ENCODE assay signal across 1 cellular context in genomic region chr3:136195258-136196063, GRCh38.
A peak's percentile ranks its signal among the peaks of the same experiment; 100 is the strongest.
TF ChIP-seq lines count a peak whose summit lies in the region.

No MANE protein-coding gene starts in this region.

TF ChIP-seq in GM12878, 131 proteins besides CTCF, POLR2A, EP300 and RAD21 (continued from another document and continues in another):
- TF ChIP-seq, protein P1, sequence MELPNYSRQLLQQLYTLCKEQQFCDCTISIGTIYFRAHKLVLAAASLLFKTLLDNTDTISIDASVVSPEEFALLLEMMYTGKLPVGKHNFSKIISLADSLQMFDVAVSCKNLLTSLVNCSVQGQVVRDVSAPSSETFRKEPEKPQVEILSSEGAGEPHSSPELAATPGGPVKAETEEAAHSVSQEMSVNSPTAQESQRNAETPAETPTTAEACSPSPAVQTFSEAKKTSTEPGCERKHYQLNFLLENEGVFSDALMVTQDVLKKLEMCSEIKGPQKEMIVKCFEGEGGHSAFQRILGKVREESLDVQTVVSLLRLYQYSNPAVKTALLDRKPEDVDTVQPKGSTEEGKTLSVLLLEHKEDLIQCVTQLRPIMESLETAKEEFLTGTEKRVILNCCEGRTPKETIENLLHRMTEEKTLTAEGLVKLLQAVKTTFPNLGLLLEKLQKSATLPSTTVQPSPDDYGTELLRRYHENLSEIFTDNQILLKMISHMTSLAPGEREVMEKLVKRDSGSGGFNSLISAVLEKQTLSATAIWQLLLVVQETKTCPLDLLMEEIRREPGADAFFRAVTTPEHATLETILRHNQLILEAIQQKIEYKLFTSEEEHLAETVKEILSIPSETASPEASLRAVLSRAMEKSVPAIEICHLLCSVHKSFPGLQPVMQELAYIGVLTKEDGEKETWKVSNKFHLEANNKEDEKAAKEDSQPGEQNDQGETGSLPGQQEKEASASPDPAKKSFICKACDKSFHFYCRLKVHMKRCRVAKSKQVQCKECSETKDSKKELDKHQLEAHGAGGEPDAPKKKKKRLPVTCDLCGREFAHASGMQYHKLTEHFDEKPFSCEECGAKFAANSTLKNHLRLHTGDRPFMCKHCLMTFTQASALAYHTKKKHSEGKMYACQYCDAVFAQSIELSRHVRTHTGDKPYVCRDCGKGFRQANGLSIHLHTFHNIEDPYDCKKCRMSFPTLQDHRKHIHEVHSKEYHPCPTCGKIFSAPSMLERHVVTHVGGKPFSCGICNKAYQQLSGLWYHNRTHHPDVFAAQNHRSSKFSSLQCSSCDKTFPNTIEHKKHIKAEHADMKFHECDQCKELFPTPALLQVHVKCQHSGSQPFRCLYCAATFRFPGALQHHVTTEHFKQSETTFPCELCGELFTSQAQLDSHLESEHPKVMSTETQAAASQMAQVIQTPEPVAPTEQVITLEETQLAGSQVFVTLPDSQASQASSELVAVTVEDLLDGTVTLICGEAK (IDR thresholded peaks at IDR 0.05; ENCODE audit: borderline replicate concordance), result no peak
- no peak for TF ChIP-seq CBX3 (IDR thresholded peaks at IDR 0.05; ENCODE audit: borderline replicate concordance, low read depth)
- TF ChIP-seq, protein P2, sequence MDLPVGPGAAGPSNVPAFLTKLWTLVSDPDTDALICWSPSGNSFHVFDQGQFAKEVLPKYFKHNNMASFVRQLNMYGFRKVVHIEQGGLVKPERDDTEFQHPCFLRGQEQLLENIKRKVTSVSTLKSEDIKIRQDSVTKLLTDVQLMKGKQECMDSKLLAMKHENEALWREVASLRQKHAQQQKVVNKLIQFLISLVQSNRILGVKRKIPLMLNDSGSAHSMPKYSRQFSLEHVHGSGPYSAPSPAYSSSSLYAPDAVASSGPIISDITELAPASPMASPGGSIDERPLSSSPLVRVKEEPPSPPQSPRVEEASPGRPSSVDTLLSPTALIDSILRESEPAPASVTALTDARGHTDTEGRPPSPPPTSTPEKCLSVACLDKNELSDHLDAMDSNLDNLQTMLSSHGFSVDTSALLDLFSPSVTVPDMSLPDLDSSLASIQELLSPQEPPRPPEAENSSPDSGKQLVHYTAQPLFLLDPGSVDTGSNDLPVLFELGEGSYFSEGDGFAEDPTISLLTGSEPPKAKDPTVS (IDR thresholded peaks at IDR 0.05; ENCODE audit: low read depth, low read length), result no peak
- peak; percentile 91 for TF ChIP-seq DPF2 (IDR thresholded peaks at IDR 0.05)
- peak; percentile 79; the same call in 1 of the 2 replicates for TF ChIP-seq ZNF217 (IDR thresholded peaks at IDR 0.05)
- TF ChIP-seq SIX5 (IDR thresholded peaks at IDR 0.05; ENCODE audit: low read depth, low read length, severe bottlenecking), result no peak
- TF ChIP-seq CHD2 (IDR thresholded peaks at IDR 0.05; ENCODE audit: borderline replicate concordance, low read depth, low read length), result no peak
- no peak for TF ChIP-seq RB1 (IDR thresholded peaks at IDR 0.05; ENCODE audit: borderline replicate concordance)
- no peak for TF ChIP-seq USF2 (IDR thresholded peaks at IDR 0.05; ENCODE audit: borderline replicate concordance, low read depth, low read length)
- no peak for TF ChIP-seq ZBED1 (IDR thresholded peaks at IDR 0.05; ENCODE audit: borderline replicate concordance)
- TF ChIP-seq RAD51 (IDR thresholded peaks at IDR 0.05), result no peak
- no peak for TF ChIP-seq ELK1 (IDR thresholded peaks at IDR 0.05; ENCODE audit: low read depth, low read length)
- TF ChIP-seq ZBTB4 (CRISPR knock-in tag; IDR thresholded peaks at IDR 0.05), result no peak
- TF ChIP-seq NRF1 (conservative IDR thresholded peaks at IDR 0.05; ENCODE audit: low read depth, low read length), result no peak
- no peak for TF ChIP-seq MYC (IDR thresholded peaks at IDR 0.05; ENCODE audit: insufficient read depth, insufficient read length, insufficient replicate concordance, low read length, severe bottlenecking)
- TF ChIP-seq, protein P3, sequence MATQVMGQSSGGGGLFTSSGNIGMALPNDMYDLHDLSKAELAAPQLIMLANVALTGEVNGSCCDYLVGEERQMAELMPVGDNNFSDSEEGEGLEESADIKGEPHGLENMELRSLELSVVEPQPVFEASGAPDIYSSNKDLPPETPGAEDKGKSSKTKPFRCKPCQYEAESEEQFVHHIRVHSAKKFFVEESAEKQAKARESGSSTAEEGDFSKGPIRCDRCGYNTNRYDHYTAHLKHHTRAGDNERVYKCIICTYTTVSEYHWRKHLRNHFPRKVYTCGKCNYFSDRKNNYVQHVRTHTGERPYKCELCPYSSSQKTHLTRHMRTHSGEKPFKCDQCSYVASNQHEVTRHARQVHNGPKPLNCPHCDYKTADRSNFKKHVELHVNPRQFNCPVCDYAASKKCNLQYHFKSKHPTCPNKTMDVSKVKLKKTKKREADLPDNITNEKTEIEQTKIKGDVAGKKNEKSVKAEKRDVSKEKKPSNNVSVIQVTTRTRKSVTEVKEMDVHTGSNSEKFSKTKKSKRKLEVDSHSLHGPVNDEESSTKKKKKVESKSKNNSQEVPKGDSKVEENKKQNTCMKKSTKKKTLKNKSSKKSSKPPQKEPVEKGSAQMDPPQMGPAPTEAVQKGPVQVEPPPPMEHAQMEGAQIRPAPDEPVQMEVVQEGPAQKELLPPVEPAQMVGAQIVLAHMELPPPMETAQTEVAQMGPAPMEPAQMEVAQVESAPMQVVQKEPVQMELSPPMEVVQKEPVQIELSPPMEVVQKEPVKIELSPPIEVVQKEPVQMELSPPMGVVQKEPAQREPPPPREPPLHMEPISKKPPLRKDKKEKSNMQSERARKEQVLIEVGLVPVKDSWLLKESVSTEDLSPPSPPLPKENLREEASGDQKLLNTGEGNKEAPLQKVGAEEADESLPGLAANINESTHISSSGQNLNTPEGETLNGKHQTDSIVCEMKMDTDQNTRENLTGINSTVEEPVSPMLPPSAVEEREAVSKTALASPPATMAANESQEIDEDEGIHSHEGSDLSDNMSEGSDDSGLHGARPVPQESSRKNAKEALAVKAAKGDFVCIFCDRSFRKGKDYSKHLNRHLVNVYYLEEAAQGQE (IDR thresholded peaks at IDR 0.05; ENCODE audit: low read depth, low read length), result no peak
- no peak for TF ChIP-seq CUX1 (IDR thresholded peaks at IDR 0.05; ENCODE audit: insufficient replicate concordance, low read depth, low read length)
- TF ChIP-seq BCL11A (IDR thresholded peaks at IDR 0.05; ENCODE audit: low read depth, low read length), result no peak
- no peak for TF ChIP-seq ZNF207 (IDR thresholded peaks at IDR 0.05; ENCODE audit: borderline replicate concordance)
- 0 out of 2 replicates have a peak, but pooled peaks have one; percentile 35 for TF ChIP-seq CREB1 (IDR thresholded peaks at IDR 0.05; ENCODE audit: low read depth)
- TF ChIP-seq ZSCAN29 (IDR thresholded peaks at IDR 0.05), result peak; percentile 81
- peak; percentile 77 to 95; a peak in 3 of 4 replicates for TF ChIP-seq BHLHE40 (IDR thresholded peaks at IDR 0.05; ENCODE audit: borderline replicate concordance in 1 of 2, low read depth in 2 of 2, low read length in 1 of 2)
- TF ChIP-seq, protein P4, sequence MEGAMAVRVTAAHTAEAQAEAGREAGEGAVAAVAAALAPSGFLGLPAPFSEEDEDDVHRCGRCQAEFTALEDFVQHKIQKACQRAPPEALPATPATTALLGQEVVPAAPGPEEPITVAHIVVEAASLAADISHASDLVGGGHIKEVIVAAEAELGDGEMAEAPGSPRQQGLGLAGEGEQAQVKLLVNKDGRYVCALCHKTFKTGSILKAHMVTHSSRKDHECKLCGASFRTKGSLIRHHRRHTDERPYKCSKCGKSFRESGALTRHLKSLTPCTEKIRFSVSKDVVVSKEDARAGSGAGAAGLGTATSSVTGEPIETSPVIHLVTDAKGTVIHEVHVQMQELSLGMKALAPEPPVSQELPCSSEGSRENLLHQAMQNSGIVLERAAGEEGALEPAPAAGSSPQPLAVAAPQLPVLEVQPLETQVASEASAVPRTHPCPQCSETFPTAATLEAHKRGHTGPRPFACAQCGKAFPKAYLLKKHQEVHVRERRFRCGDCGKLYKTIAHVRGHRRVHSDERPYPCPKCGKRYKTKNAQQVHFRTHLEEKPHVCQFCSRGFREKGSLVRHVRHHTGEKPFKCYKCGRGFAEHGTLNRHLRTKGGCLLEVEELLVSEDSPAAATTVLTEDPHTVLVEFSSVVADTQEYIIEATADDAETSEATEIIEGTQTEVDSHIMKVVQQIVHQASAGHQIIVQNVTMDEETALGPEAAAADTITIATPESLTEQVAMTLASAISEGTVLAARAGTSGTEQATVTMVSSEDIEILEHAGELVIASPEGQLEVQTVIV (IDR thresholded peaks at IDR 0.05; ENCODE audit: borderline replicate concordance, partially characterized antibody), result no peak
- no peak for TF ChIP-seq EZH2 (IDR thresholded peaks at IDR 0.05; ENCODE audit: borderline replicate concordance, control insufficient read depth, low read depth, low read length)
- TF ChIP-seq IKZF1 (conservative IDR thresholded peaks at IDR 0.05), result no peak
- TF ChIP-seq SIN3A (IDR thresholded peaks at IDR 0.05; ENCODE audit: low read depth, low read length), result no peak
- TF ChIP-seq TCF12 (IDR thresholded peaks at IDR 0.05; ENCODE audit: low read depth, low read length), result no peak
- no peak for TF ChIP-seq PML (IDR thresholded peaks at IDR 0.05; ENCODE audit: low read length)
- TF ChIP-seq NR2F1 (conservative IDR thresholded peaks at IDR 0.05), result peak; percentile 85
- TF ChIP-seq ETV6 (conservative IDR thresholded peaks at IDR 0.05 in 1 of 2, IDR thresholded peaks at IDR 0.05 in 1 of 2; ENCODE audit: borderline replicate concordance in 1 of 2, low read depth in 1 of 2), result no peak
